17 cellular contexts compared by ENCODE assay signal in genomic region chr20:36096404-36096799, GRCh38. TPM values are rescaled to one million over a fixed set of nuclear protein-coding genes. Genes with fewer than 3 reads are reported as not detected.
A peak's percentile ranks its signal among the peaks of the same experiment; 100 is the strongest.
DNase-seq lines count a peak whose midpoint lies in the region; ATAC-seq and TF ChIP-seq lines count a peak whose summit lies in the region.
"Had no signal": no experiment of that assay in that cellular context is flagged by ENCODE, and none has a peak within 500 bp of the region (broad histone marks: within the 10 kb centered on the region; RNA-seq: fewer than 3 reads in every experiment).

No MANE protein-coding gene starts in this region.

- no peak overlapping the region for H3K4me3 Mint-ChIP-seq in stimulated activated naive CD8-positive, alpha-beta T cell treated with anti-CD3 and anti-CD28 coated beads, Interleukin-15, amount 100 ng/mL, for 72 hours
- H3K4me3 Mint-ChIP-seq in chondrocyte (ENCODE audit: unreplicated experiment) (no peak overlapping the region), neural crest cell (peak overlapping the region; percentile 22)
- H3K4me3 Mint-ChIP-seq in activated T-helper 2 cell treated with anti-CD3 and anti-CD28 coated beads, Interferon-gamma antibody, Interleukin-2, Interleukin-4, amounts not matched to agents 10 μg/mL and 5 μg/mL and 100 μg/mL, durations not matched to agents 14 hours and 24 hours and 36 hours (ENCODE audit: low read depth): no peak overlapping the region
- H3K4me3 Mint-ChIP-seq: CD8-positive, alpha-beta T cell; endodermal cell had no signal

- H3K9me3 Mint-ChIP-seq in stimulated activated naive CD8-positive, alpha-beta T cell treated with anti-CD3 and anti-CD28 coated beads, Interleukin-15, amount 100 ng/mL, for 72 hours: no peaks in the 10 kb centered on the region
- no peaks in the 10 kb centered on the region for H3K9me3 Mint-ChIP-seq in chondrocyte (ENCODE audit: low read depth)
- H3K9me3 Mint-ChIP-seq in neural crest cell: no peaks in the 10 kb centered on the region
- no peaks in the 10 kb centered on the region for H3K9me3 Mint-ChIP-seq in activated T-helper 2 cell treated with anti-CD3 and anti-CD28 coated beads, Interferon-gamma antibody, Interleukin-2, Interleukin-4, amounts not matched to agents 10 μg/mL and 5 μg/mL and 100 μg/mL, durations not matched to agents 14 hours and 24 hours and 36 hours
- H3K9me3 Mint-ChIP-seq: CD8-positive, alpha-beta T cell; endodermal cell had no signal

- ATAC-seq in stimulated activated naive CD8-positive, alpha-beta T cell treated with anti-CD3 and anti-CD28 coated beads, Interleukin-15, Interleukin-2, amounts not matched to agents 100 U/mL and 50 U/mL, for 24 hours: peak; percentile 21
- ATAC-seq in stimulated activated naive CD8-positive, alpha-beta T cell treated with anti-CD3 and anti-CD28 coated beads, Interleukin-15, amount 100 ng/mL, for 72 hours: no peak
- ATAC-seq: CD8-positive, alpha-beta T cell; left ventricle myocardium superior had no signal

- peaks cover 25% of the 10 kb centered on the region for H3K4me1 Mint-ChIP-seq in stimulated activated naive CD8-positive, alpha-beta T cell treated with anti-CD3 and anti-CD28 coated beads, Interleukin-15, amount 100 ng/mL, for 72 hours
- H3K4me1 Mint-ChIP-seq in chondrocyte (ENCODE audit: low read depth) (peaks cover 48% of the 10 kb centered on the region), neural crest cell (peaks cover 23% of the 10 kb centered on the region)
- peaks cover 15% of the 10 kb centered on the region for H3K4me1 Mint-ChIP-seq in activated T-helper 2 cell treated with anti-CD3 and anti-CD28 coated beads, Interferon-gamma antibody, Interleukin-2, Interleukin-4, amounts not matched to agents 10 μg/mL and 5 μg/mL and 100 μg/mL, durations not matched to agents 14 hours and 24 hours and 36 hours (ENCODE audit: low read depth)

- H3K27me3 Mint-ChIP-seq in stimulated activated naive CD8-positive, alpha-beta T cell treated with anti-CD3 and anti-CD28 coated beads, Interleukin-15, amount 100 ng/mL, for 72 hours: peaks cover 31% of the 10 kb centered on the region
- H3K27me3 Mint-ChIP-seq in chondrocyte (ENCODE audit: low read depth) (no peaks in the 10 kb centered on the region), neural crest cell (ENCODE audit: low read depth) (peaks cover 38% of the 10 kb centered on the region)
- H3K27me3 Mint-ChIP-seq in activated T-helper 2 cell treated with anti-CD3 and anti-CD28 coated beads, Interferon-gamma antibody, Interleukin-2, Interleukin-4, amounts not matched to agents 10 μg/mL and 5 μg/mL and 100 μg/mL, durations not matched to agents 14 hours and 24 hours and 36 hours (ENCODE audit: low read depth): peaks cover 27% of the 10 kb centered on the region

- no peaks in the 10 kb centered on the region for H3K36me3 Mint-ChIP-seq in chondrocyte (ENCODE audit: low read depth)
- H3K36me3 Mint-ChIP-seq in neural crest cell (ENCODE audit: low read depth): no peaks in the 10 kb centered on the region
- no peaks in the 10 kb centered on the region for H3K36me3 Mint-ChIP-seq in activated T-helper 2 cell treated with anti-CD3 and anti-CD28 coated beads, Interferon-gamma antibody, Interleukin-2, Interleukin-4, amounts not matched to agents 10 μg/mL and 5 μg/mL and 100 μg/mL, durations not matched to agents 14 hours and 24 hours and 36 hours (ENCODE audit: low read depth)
- H3K36me3 Mint-ChIP-seq: CD8-positive, alpha-beta T cell had no signal

- TF ChIP-seq CTCF in chondrocyte (IDR thresholded peaks at IDR 0.05) (no peak), neural crest cell (conservative IDR thresholded peaks at IDR 0.05) (no peak), GM13977 (IDR thresholded peaks at IDR 0.05; ENCODE audit: extremely low read depth, insufficient read depth, missing control alignments) (no peak)

- in situ Hi-C loops in GM13977 (cut with MboI; ENCODE audit: low pct_unique_long_range_greater_than_20kb, low sequenced_read_pairs, unreplicated experiment): no loop called here

- H3K27ac Mint-ChIP-seq in stimulated activated naive CD8-positive, alpha-beta T cell treated with anti-CD3 and anti-CD28 coated beads, Interleukin-15, amount 100 ng/mL, for 72 hours: no peak overlapping the region
- H3K27ac Mint-ChIP-seq in chondrocyte (ENCODE audit: unreplicated experiment) (peak overlapping the region; percentile 84), neural crest cell (ENCODE audit: unreplicated experiment) (no peak overlapping the region)
- no peak overlapping the region for H3K27ac Mint-ChIP-seq in activated T-helper 2 cell treated with anti-CD3 and anti-CD28 coated beads, Interferon-gamma antibody, Interleukin-2, Interleukin-4, amounts not matched to agents 10 μg/mL and 5 μg/mL and 100 μg/mL, durations not matched to agents 14 hours and 24 hours and 36 hours
- H3K27ac Mint-ChIP-seq: CD8-positive, alpha-beta T cell; endodermal cell had no signal

- intact Hi-C loops in activated T-helper 2 cell treated with anti-CD3 and anti-CD28 coated beads, Interferon-gamma antibody, Interleukin-2, Interleukin-4, amounts not matched to agents 10 μg/mL and 5 μg/mL and 100 μg/mL, durations not matched to agents 14 hours and 24 hours and 36 hours (cut with micrococcal nuclease): no loop called here

- DNase-seq in stimulated activated naive CD8-positive, alpha-beta T cell treated with anti-CD3 and anti-CD28 coated beads, Interleukin-15, Interleukin-2, amounts not matched to agents 100 U/mL and 50 U/mL, for 24 hours: no peak
- no peak for DNase-seq in stimulated activated naive CD8-positive, alpha-beta T cell treated with anti-CD3 and anti-CD28 coated beads, Interleukin-15, amount 100 ng/mL, for 72 hours
- DNase-seq in chondrocyte (ENCODE audit: low spot score) (no peak), neural crest cell (ENCODE audit: low read depth, low spot score) (no peak), GM13977 (ENCODE audit: low spot score) (no peak), occipital lobe (lab: John Stamatoyannopoulos, UW) (no peak)
- no peak for DNase-seq in activated T-helper 2 cell treated with anti-CD3 and anti-CD28 coated beads, Interferon-gamma antibody, Interleukin-2, Interleukin-4, amounts not matched to agents 10 μg/mL and 5 μg/mL and 100 μg/mL, durations not matched to agents 14 hours and 24 hours and 36 hours (ENCODE audit: low spot score)
- no peak for DNase-seq in stimulated activated CD4-positive, alpha-beta T cell treated with anti-CD3 and anti-CD28 coated beads, Interleukin-1b, Interleukin-23, amount 100 ng/mL, for 48 hours
- DNase-seq: activated CD4-positive, alpha-beta T cell treated with anti-CD3 and anti-CD28 coated beads, Interleukin-2, amount 50 U/mL, for 48 hours; caudate nucleus; CD8-positive, alpha-beta T cell; endodermal cell; left ventricle myocardium superior; NCI-H1436; NCI-H2227 treated with DMSO at 0.1 percent for 48 hours; NK-92 treated with Interleukin-12 subunit alpha and Interleukin-12 subunit beta, amount 100 ng/mL, for 24 hours; small intestine had no signal

RNA-seq across cellular contexts. Expression of gene EPB41L1, which starts 58.1 kb away (rescaled TPM):
- total RNA-seq in chondrocyte (41.1 to 42.7 TPM (median 42.1 TPM) in 3 replicates), neural crest cell (30.6 and 33.1 TPM in 2 replicates), occipital lobe (82.2 TPM)
- 0.41 and 0.46 TPM in 2 replicates for total RNA-seq in activated T-helper 2 cell treated with anti-CD3 and anti-CD28 coated beads, Interferon-gamma antibody, Interleukin-2, Interleukin-4, amounts not matched to agents 10 μg/mL and 5 μg/mL and 100 μg/mL, durations not matched to agents 14 hours and 24 hours and 36 hours

Comparison
In these comparisons a context has a peak if more than half of its experiments do, and no peak if none do; other contexts are left out.
1. RNA of gene EPB41L1, which starts 58.1 kb away (total RNA-seq): 82.2 TPM in occipital lobe (single experiment), 41.1 to 42.7 TPM in chondrocyte and 30.6 to 33.1 TPM in neural crest cell; 0.41 to 0.46 TPM in activated T-helper 2 cell treated with anti-CD3 and anti-CD28 coated beads, Interferon-gamma antibody, Interleukin-2, Interleukin-4, amounts not matched to agents 10 μg/mL and 5 μg/mL and 100 μg/mL, durations not matched to agents 14 hours and 24 hours and 36 hours; every median in the first group is over 10 times any median in the second.